8 cellular contexts compared by ENCODE assay signal in the genomic region with DNA sequence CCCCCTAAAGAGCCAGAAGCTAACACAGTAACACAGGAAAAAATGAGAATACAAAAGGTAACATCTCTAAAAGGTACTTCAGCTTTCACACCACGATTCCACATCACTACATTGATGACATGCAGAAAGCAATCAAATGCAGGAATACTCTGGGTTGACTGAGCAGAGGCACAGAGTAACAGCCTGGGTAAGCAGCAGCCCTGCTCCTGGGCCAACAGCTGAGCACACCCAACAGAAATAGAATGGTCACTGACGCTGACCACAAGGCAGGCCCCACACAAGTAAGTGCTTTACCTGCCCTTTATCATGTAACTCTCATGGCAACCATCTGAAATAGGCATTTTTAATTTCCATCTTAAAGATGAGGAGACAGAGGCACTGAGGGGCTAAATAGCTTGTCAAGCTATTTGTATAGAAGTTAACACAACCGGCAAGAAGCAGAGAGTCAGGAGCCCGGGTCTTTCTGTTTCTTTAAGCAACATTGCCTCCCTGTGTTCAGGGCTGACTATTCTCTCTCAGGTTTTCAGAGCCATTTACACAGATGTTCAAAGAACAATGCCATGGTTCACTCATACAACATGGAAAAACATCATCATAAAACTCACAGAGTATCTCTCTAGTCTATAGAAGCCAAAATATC.
DNase-seq lines count a peak whose midpoint lies in the region; ATAC-seq, FAIRE-seq and TF ChIP-seq lines count a peak whose summit lies in the region.

No MANE protein-coding gene starts in this region.

- DNase-seq in D721Med (ENCODE audit: insufficient read length, low spot score) (no peak), HT-29 (ENCODE audit: low spot score) (peak; percentile 92), T-helper 1 cell (peak in 3 of 5 donors; percentile 1 to 37 (median 3)), dermis microvascular lymphatic vessel endothelial cell (ENCODE audit: low read depth in 2 of 2) (peak; percentile 74 to 77), myocyte (ENCODE audit: low read depth) (peak; percentile 69), GM19238 (ENCODE audit: insufficient read length, low spot score) (no peak)

- ATAC-seq in GM21381 (IDR thresholded peaks at IDR 0.05; ENCODE audit: unreplicated experiment) = no peak
- ATAC-seq in HG03045 (IDR thresholded peaks at IDR 0.05; ENCODE audit: unreplicated experiment) = no peak

- TF ChIP-seq CTCF in D721Med (IDR thresholded peaks at IDR 0.05; ENCODE audit: insufficient read depth, missing control alignments) = peak; percentile 36

- FAIRE-seq in D721Med (lab: Jason Lieb, UNC) = peak; percentile 56

Comparison
In these comparisons a context has a peak if more than half of its experiments do, and no peak if none do; other contexts are left out.
1. DNase-seq: peak in HT-29 (single experiment), T-helper 1 cell (3 of 5), dermis microvascular lymphatic vessel endothelial cell (2 of 2) and myocyte (single experiment); none in D721Med (single experiment) and GM19238 (single experiment).